In genomic region chr7:106812027-106812643, GRCh38 we compare ENCODE assay signal across 1 cellular context.
TF ChIP-seq lines count a peak whose summit lies in the region.

No MANE protein-coding gene starts in this region.

TF ChIP-seq in K562, 482 proteins besides CTCF, POLR2A, EP300 and RAD21 (continued from another document and continues in another):
- no peak for TF ChIP-seq RBBP5 (IDR thresholded peaks at IDR 0.05; ENCODE audit: borderline replicate concordance, insufficient read depth, low read length, poor library complexity, severe bottlenecking)
- TF ChIP-seq SMARCA5 (IDR thresholded peaks at IDR 0.05): no peak
- TF ChIP-seq MEF2A (IDR thresholded peaks at IDR 0.05; ENCODE audit: control insufficient read depth, low read depth, low read length): no peak
- no peak for TF ChIP-seq ZNF655 (CRISPR knock-in tag; IDR thresholded peaks at IDR 0.05)
- TF ChIP-seq MLLT1 (IDR thresholded peaks at IDR 0.05): no peak
- no peak for TF ChIP-seq BRD4 (IDR thresholded peaks at IDR 0.05)
- TF ChIP-seq CBFB (CRISPR knock-in tag; IDR thresholded peaks at IDR 0.05): no peak
- no peak for TF ChIP-seq TRIM28 (IDR thresholded peaks at IDR 0.05)
- 0 out of 2 replicates have a peak, but pooled peaks have one; percentile 6 for TF ChIP-seq IRF9 (tag; IDR thresholded peaks at IDR 0.05)
- TF ChIP-seq ZNF512 (tag; IDR thresholded peaks at IDR 0.05): no peak
- TF ChIP-seq ZNF282 (CRISPR knock-in tag; IDR thresholded peaks at IDR 0.05): no peak
- no peak for TF ChIP-seq PHB (CRISPR knock-in tag; IDR thresholded peaks at IDR 0.05)
- no peak for TF ChIP-seq ZNF407 (IDR thresholded peaks at IDR 0.05; ENCODE audit: low read depth)
- no peak for TF ChIP-seq NBN (IDR thresholded peaks at IDR 0.05; ENCODE audit: low read depth)
- no peak for TF ChIP-seq ASH1L (IDR thresholded peaks at IDR 0.05; ENCODE audit: borderline replicate concordance, low read depth, partially characterized antibody)
- 0 out of 2 replicates have a peak, but pooled peaks have one; percentile 41 for TF ChIP-seq CTBP1 (IDR thresholded peaks at IDR 0.05; ENCODE audit: borderline replicate concordance)
- no peak for TF ChIP-seq ZNF224 (CRISPR knock-in tag; IDR thresholded peaks at IDR 0.05)
- no peak for TF ChIP-seq PKNOX1 (IDR thresholded peaks at IDR 0.05)
- no peak for TF ChIP-seq ZNF639 (CRISPR knock-in tag; conservative IDR thresholded peaks at IDR 0.05 in 1 of 2, IDR thresholded peaks at IDR 0.05 in 1 of 2)
- TF ChIP-seq PTRF (tag; IDR thresholded peaks at IDR 0.05): no peak
- 0 out of 2 replicates have a peak, but pooled peaks have one; percentile 73 for TF ChIP-seq ZNF41 (CRISPR knock-in tag; conservative IDR thresholded peaks at IDR 0.05)
- TF ChIP-seq CREB5 (CRISPR knock-in tag; IDR thresholded peaks at IDR 0.05): no peak
- TF ChIP-seq PRDM10 (IDR thresholded peaks at IDR 0.05; ENCODE audit: partially characterized antibody): no peak
- TF ChIP-seq CBX2 (IDR thresholded peaks at IDR 0.05; ENCODE audit: insufficient read depth, low read length, poor library complexity, severe bottlenecking): no peak
- no peak for TF ChIP-seq SP1 (CRISPR knock-in tag; IDR thresholded peaks at IDR 0.05)
- TF ChIP-seq ELF1 (tag; IDR thresholded peaks at IDR 0.05): no peak
- TF ChIP-seq CHCHD3 (CRISPR knock-in tag; IDR thresholded peaks at IDR 0.05): no peak
- no peak for TF ChIP-seq SREBF2 (CRISPR knock-in tag; IDR thresholded peaks at IDR 0.05)
- TF ChIP-seq SOX6 (IDR thresholded peaks at IDR 0.05): no peak
- TF ChIP-seq EZH2 (IDR thresholded peaks at IDR 0.05; ENCODE audit: borderline replicate concordance, low read depth, low read length): no peak
- no peak for TF ChIP-seq CREB1 (IDR thresholded peaks at IDR 0.05)
- no peak for TF ChIP-seq CREB1 (CRISPR knock-in tag; IDR thresholded peaks at IDR 0.05)
- TF ChIP-seq ZNF445 (CRISPR knock-in tag; IDR thresholded peaks at IDR 0.05; ENCODE audit: low read depth): no peak
- no peak; the same call in 1 of the 2 replicates for TF ChIP-seq DDX20 (tag; IDR thresholded peaks at IDR 0.05; ENCODE audit: low read depth)
